9 cellular contexts compared by ENCODE assay signal in the genomic region with DNA sequence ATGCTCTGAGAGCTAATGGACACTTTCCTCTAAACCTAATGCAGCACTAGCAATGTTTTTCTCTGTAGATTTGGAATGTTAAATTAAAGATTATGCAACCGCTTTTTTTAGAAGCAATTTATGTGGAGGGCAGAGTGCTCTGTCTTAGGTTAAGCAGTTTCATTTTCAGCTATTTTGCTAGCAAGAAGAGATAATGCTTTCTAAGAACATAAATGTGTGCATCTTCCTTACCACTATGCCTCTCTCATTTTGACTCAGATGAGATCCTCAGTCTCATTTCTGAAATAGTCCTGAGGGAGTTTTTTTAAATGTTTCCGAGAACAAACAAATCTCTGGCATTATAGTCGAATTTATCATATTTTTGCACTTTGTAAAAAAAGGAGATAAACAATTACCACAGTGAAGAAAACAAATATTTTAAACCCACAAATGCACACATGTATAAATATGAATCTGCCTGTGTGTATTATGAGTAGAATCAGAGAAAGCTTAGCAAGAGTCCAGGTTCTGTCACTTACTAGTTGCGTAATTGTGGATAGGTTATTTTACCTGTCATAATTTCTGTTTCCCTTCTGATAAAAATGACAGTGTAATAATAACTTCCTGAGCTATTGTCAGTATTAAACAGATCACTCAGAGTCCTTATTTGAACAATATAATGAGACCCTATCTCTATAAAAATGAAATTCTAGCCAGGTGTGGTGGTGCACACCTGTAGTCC.
A peak's percentile ranks its signal among the peaks of the same experiment; 100 is the strongest.
DNase-seq lines count a peak whose midpoint lies in the region; ATAC-seq and TF ChIP-seq lines count a peak whose summit lies in the region.
"Had no signal": no experiment of that assay in that cellular context is flagged by ENCODE, and none has a peak within 500 bp of the region (broad histone marks: within the 10 kb centered on the region; RNA-seq: fewer than 3 reads in every experiment).

No MANE protein-coding gene starts in this region.

- peak overlapping the region; percentile 37; the same call in 1 of the 2 replicates for H2AFZ ChIP-seq in SK-N-SH (ENCODE audit: low read depth)

- no peaks in the 10 kb centered on the region for H3F3A ChIP-seq in SK-N-SH (replicated peaks; ENCODE audit: insufficient read depth)

- H3K27me3 Mint-ChIP-seq in CD8-positive, alpha-beta memory T cell: peaks cover 0 to 2% of the 10 kb centered on the region in 2 donors

- H3K4me1 ChIP-seq in SK-N-SH (ENCODE audit: control insufficient read depth in 1 of 2, insufficient read depth in 2 of 2, low read depth in 1 of 2, low read length in 1 of 2) (no peaks in the 10 kb centered on the region), ascending aorta (no peaks in the 10 kb centered on the region)
- no peaks in the 10 kb centered on the region for H3K4me1 ChIP-seq in CD8-positive, alpha-beta memory T cell (ENCODE audit: insufficient read depth, low read length)

- H3K36me3 Mint-ChIP-seq in CD8-positive, alpha-beta memory T cell: no peaks in the 10 kb centered on the region

- no peaks in the 10 kb centered on the region for H4K20me1 ChIP-seq in SK-N-SH (ENCODE audit: insufficient read depth)

- no peak for TF ChIP-seq EP300 in SK-N-SH (IDR thresholded peaks at IDR 0.05; ENCODE audit: borderline replicate concordance in 1 of 2, low read depth in 1 of 2, low read length in 1 of 2)

- no peak for TF ChIP-seq RAD21 in SK-N-SH (IDR thresholded peaks at IDR 0.05; ENCODE audit: low read length)

- H3K4me3 ChIP-seq in SK-N-SH (ENCODE audit: low read depth in 2 of 2, low read length in 1 of 2): peak overlapping the region in 1 of 2 experiments; percentile 2; a peak in 1 of 4 replicates
- no peak overlapping the region for H3K4me3 ChIP-seq in ascending aorta
- no peak overlapping the region for H3K4me3 ChIP-seq in CD8-positive, alpha-beta memory T cell (ENCODE audit: low read length)

- TF ChIP-seq CTCF in SK-N-SH (IDR thresholded peaks at IDR 0.05): no peak
- TF ChIP-seq CTCF in ascending aorta (IDR thresholded peaks at IDR 0.05): no peak

- H3K79me2 ChIP-seq in SK-N-SH (ENCODE audit: insufficient read depth): no peaks in the 10 kb centered on the region

- CTCF ChIA-PET in SK-N-SH (lab: Yijun Ruan, JAX): interaction anchor here (2.7 kb wide), 1 partner anchor 9 kb away, joined by 6 read pairs; no protein-coding TSS in a partner anchor
- CTCF ChIA-PET in CD8-positive, alpha-beta memory T cell (lab: Charles Lee): interaction anchor here (1.5 kb wide), 1 partner anchor 10 kb away, joined by 4 read pairs; no protein-coding TSS in a partner anchor

- H3K9me3 ChIP-seq in SK-N-SH (no peaks in the 10 kb centered on the region), ascending aorta (no peaks in the 10 kb centered on the region)
- H3K9me3 ChIP-seq in CD8-positive, alpha-beta memory T cell (ENCODE audit: low read length): no peaks in the 10 kb centered on the region

- peak overlapping the region; percentile 32; the same call in 1 of the 2 replicates for H3K4me2 ChIP-seq in SK-N-SH

- H3K9me2 ChIP-seq in SK-N-SH: no peaks in the 10 kb centered on the region

- no peak overlapping the region for H3K27ac Mint-ChIP-seq in CD8-positive, alpha-beta memory T cell

- POLR2A ChIA-PET in SK-N-SH (lab: Yijun Ruan, JAX): no interaction called here
- POLR2A ChIA-PET in CD8-positive, alpha-beta memory T cell (lab: Charles Lee): no interaction called here

- peak; percentile 93 for ATAC-seq in GM18520 (IDR thresholded peaks at IDR 0.05; ENCODE audit: unreplicated experiment)
- peak; percentile 94 for ATAC-seq in GM21360 (IDR thresholded peaks at IDR 0.05; ENCODE audit: unreplicated experiment)
- peak; percentile 94 for ATAC-seq in HG03039 (IDR thresholded peaks at IDR 0.05; ENCODE audit: unreplicated experiment)

- H3K36me3 ChIP-seq in SK-N-SH (replicated peaks in 1 of 2; ENCODE audit: control insufficient read depth in 1 of 2, insufficient read depth in 2 of 2, low read length in 1 of 2) (no peaks in the 10 kb centered on the region), ascending aorta (no peaks in the 10 kb centered on the region)
- no peaks in the 10 kb centered on the region for H3K36me3 ChIP-seq in CD8-positive, alpha-beta memory T cell (ENCODE audit: insufficient read depth, low read length)

- H3K9ac ChIP-seq in SK-N-SH: no peak overlapping the region

- DNase-seq in SK-N-SH: no peak
- no peak for DNase-seq in NCI-H82 treated with DMSO at 0.1 percent for 48 hours (lab: John Stamatoyannopoulos, UW; ENCODE audit: unreplicated experiment)
- no peak for DNase-seq in cerebellar cortex (ENCODE audit: low spot score)
- DNase-seq in ascending aorta (ENCODE audit: low spot score in 2 of 2): no peak
- no peak for DNase-seq in CD8-positive, alpha-beta memory T cell
- DNase-seq: GOT3 had no signal

- intact Hi-C loops in ascending aorta (cut with DNase I): no loop called here

- H3K27me3 ChIP-seq in SK-N-SH (ENCODE audit: insufficient read depth): no peaks in the 10 kb centered on the region
- H3K27me3 ChIP-seq in ascending aorta: no peaks in the 10 kb centered on the region
- no peaks in the 10 kb centered on the region for H3K27me3 ChIP-seq in CD8-positive, alpha-beta memory T cell (ENCODE audit: insufficient read depth, low read length, poor library complexity, severe bottlenecking)

- H3K27ac ChIP-seq in SK-N-SH (ENCODE audit: low read depth in 2 of 2, low read length in 1 of 2) (no peak overlapping the region), ascending aorta (no peak overlapping the region)
- no peak overlapping the region for H3K27ac ChIP-seq in CD8-positive, alpha-beta memory T cell (ENCODE audit: low read depth, low read length)

- peak overlapping the region in 2 of 7 donors; percentile 12 to 35 for H3K4me3 Mint-ChIP-seq in CD8-positive, alpha-beta memory T cell

- H3K9me3 Mint-ChIP-seq in CD8-positive, alpha-beta memory T cell: no peaks in the 10 kb centered on the region

- peaks cover 14 to 23% (median 15%) of the 10 kb centered on the region in 3 donors for H3K4me1 Mint-ChIP-seq in CD8-positive, alpha-beta memory T cell

- WGBS in SK-N-SH (ENCODE audit: low lambda C conversion rate): 13% methylated on average over 4 of the region's 4 CpGs

TF ChIP-seq in SK-N-SH, 30 proteins besides CTCF, POLR2A, EP300 and RAD21 (continues in another document):
- TF ChIP-seq, protein P1, sequence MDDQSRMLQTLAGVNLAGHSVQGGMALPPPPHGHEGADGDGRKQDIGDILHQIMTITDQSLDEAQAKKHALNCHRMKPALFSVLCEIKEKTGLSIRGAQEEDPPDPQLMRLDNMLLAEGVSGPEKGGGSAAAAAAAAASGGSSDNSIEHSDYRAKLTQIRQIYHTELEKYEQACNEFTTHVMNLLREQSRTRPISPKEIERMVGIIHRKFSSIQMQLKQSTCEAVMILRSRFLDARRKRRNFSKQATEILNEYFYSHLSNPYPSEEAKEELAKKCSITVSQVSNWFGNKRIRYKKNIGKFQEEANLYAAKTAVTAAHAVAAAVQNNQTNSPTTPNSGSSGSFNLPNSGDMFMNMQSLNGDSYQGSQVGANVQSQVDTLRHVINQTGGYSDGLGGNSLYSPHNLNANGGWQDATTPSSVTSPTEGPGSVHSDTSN (IDR thresholded peaks at IDR 0.05): no peak
- TF ChIP-seq GABPA (IDR thresholded peaks at IDR 0.05; ENCODE audit: low read depth): no peak
- TF ChIP-seq POLR2AphosphoS5 (IDR thresholded peaks at IDR 0.05; ENCODE audit: low read depth, low read length): no peak
- TF ChIP-seq, protein P2, sequence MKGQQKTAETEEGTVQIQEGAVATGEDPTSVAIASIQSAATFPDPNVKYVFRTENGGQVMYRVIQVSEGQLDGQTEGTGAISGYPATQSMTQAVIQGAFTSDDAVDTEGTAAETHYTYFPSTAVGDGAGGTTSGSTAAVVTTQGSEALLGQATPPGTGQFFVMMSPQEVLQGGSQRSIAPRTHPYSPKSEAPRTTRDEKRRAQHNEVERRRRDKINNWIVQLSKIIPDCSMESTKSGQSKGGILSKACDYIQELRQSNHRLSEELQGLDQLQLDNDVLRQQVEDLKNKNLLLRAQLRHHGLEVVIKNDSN (IDR thresholded peaks at IDR 0.05; ENCODE audit: borderline replicate concordance, low read depth): no peak
- TF ChIP-seq RXRA (IDR thresholded peaks at IDR 0.05; ENCODE audit: borderline replicate concordance, low read depth): no peak
- TF ChIP-seq, protein P3, sequence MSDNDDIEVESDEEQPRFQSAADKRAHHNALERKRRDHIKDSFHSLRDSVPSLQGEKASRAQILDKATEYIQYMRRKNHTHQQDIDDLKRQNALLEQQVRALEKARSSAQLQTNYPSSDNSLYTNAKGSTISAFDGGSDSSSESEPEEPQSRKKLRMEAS (IDR thresholded peaks at IDR 0.05; ENCODE audit: low read depth): no peak
- no peak for TF ChIP-seq TEAD4 (IDR thresholded peaks at IDR 0.05; ENCODE audit: borderline replicate concordance, insufficient read depth)
- no peak for TF ChIP-seq FOXJ3 (CRISPR knock-in tag; IDR thresholded peaks at IDR 0.05)
- no peak for TF ChIP-seq CHD2 (IDR thresholded peaks at IDR 0.05; ENCODE audit: low read length, partially characterized antibody)
- TF ChIP-seq, protein P4, sequence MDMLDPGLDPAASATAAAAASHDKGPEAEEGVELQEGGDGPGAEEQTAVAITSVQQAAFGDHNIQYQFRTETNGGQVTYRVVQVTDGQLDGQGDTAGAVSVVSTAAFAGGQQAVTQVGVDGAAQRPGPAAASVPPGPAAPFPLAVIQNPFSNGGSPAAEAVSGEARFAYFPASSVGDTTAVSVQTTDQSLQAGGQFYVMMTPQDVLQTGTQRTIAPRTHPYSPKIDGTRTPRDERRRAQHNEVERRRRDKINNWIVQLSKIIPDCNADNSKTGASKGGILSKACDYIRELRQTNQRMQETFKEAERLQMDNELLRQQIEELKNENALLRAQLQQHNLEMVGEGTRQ (IDR thresholded peaks at IDR 0.05; ENCODE audit: borderline replicate concordance, low read depth, low read length): no peak
